In the genomic region with DNA sequence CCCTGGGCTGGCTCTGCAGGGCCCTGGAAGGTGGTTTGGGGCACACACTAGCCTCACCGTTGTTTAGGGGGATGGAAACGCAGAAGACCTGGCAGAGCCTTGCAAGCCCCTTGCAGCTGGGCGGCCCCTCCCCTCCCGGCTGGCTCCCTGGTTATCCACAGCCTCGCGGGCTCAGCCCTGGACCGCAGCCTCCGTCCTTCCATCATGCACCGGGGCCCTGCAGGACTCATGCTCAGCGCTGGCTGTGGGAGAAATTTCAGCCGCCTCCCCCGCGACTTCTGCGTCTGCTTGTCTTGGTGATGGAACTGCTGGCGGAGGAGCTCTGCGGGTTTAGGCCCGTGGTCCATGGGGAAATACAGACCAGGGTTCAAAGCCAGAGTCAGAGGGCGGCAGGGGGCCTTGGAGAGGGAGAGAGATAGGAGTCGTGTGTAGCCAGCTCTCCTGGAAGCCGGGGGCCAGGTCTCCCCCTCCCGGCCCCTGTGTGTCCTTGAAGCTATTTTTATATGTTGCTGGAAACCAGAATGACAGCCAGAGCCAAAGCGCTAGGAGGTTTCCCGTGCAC, we compare ENCODE assay signal across 12 cellular contexts.
DNase-seq lines count a peak whose midpoint lies in the region; ATAC-seq and TF ChIP-seq lines count a peak whose summit lies in the region.
"Had no signal": no experiment of that assay in that cellular context is flagged by ENCODE, and none has a peak within 500 bp of the region (broad histone marks: within the 10 kb centered on the region; RNA-seq: fewer than 3 reads in every experiment).

No MANE protein-coding gene starts in this region.

- intact Hi-C loops in esophagus muscularis mucosa (cut with DNase I) (no loop called here), lower lobe of right lung (cut with DNase I) (no loop called here), left colon (cut with DNase I, micrococcal nuclease) (no loop called here)

- DNase-seq in UCSD-AML1 (lab: John Stamatoyannopoulos, UW; ENCODE audit: unreplicated experiment) (peak; percentile 27), esophagus muscularis mucosa (ENCODE audit: extremely low spot score) (no peak), lower lobe of right lung (peak; percentile 44), GOT3 (lab: John Stamatoyannopoulos, UW) (no peak), SW480 (ENCODE audit: low spot score) (no peak), left colon (no peak), NK-92 (lab: John Stamatoyannopoulos, UW; ENCODE audit: unreplicated experiment) (no peak)
- DNase-seq: activated CD8-positive, alpha-beta memory T cell treated with anti-CD3 and anti-CD28 coated beads, Interleukin-2, amount 50 U/mL, for 48 hours; colonic mucosa; NCI-H1436 treated with DMSO at 0.1 percent for 48 hours; stimulated activated CD4-positive, alpha-beta T cell treated with anti-CD3 and anti-CD28 coated beads, Interleukin-2, amount 100 ng/mL, for 24 hours had no signal

- ATAC-seq in lower lobe of right lung (no peak), left colon (no peak)

- no peaks in the 10 kb centered on the region for H3K27me3 ChIP-seq in esophagus muscularis mucosa
- peaks cover 23% of the 10 kb centered on the region for H3K27me3 ChIP-seq in lower lobe of right lung (ENCODE audit: low read depth)

- H3K9me3 ChIP-seq in esophagus muscularis mucosa (no peaks in the 10 kb centered on the region), lower lobe of right lung (no peaks in the 10 kb centered on the region)
- H3K9me3 ChIP-seq: colonic mucosa had no signal

- no peak for TF ChIP-seq EP300 in esophagus muscularis mucosa (IDR thresholded peaks at IDR 0.05)

- TF ChIP-seq POLR2A in esophagus muscularis mucosa (IDR thresholded peaks at IDR 0.05; ENCODE audit: low read depth), result no peak

- no peaks in the 10 kb centered on the region for H3K36me3 ChIP-seq in esophagus muscularis mucosa
- no peaks in the 10 kb centered on the region for H3K36me3 ChIP-seq in lower lobe of right lung
- H3K36me3 ChIP-seq: colonic mucosa had no signal

- TF ChIP-seq CTCF in esophagus muscularis mucosa (IDR thresholded peaks at IDR 0.05), result no peak
- TF ChIP-seq CTCF in lower lobe of right lung (IDR thresholded peaks at IDR 0.05), result no peak

- H3K4me3 ChIP-seq in esophagus muscularis mucosa, result peak overlapping the region; percentile 34 to 37 (median 36)
- no peak overlapping the region for H3K4me3 ChIP-seq in lower lobe of right lung
- H3K4me3 ChIP-seq: colonic mucosa had no signal

- H3K4me1 ChIP-seq in esophagus muscularis mucosa (peaks cover 23 to 32% (median 29%) of the 10 kb centered on the region in 4 donors), lower lobe of right lung (peaks cover 10% of the 10 kb centered on the region)
- H3K4me1 ChIP-seq: colonic mucosa had no signal

- WGBS in esophagus muscularis mucosa, result 13% methylated on average over 7 of the region's 23 CpGs

- peak overlapping the region; percentile 43 to 62 (median 55) for H3K27ac ChIP-seq in esophagus muscularis mucosa (replicated peaks in 1 of 4)
- H3K27ac ChIP-seq in lower lobe of right lung, result no peak overlapping the region
- peak overlapping the region; percentile 96 for H3K27ac ChIP-seq in temporal lobe (ENCODE audit: low read depth, low read length)
- H3K27ac ChIP-seq: colonic mucosa had no signal

Comparison
In these comparisons a context has a peak if more than half of its experiments do, and no peak if none do; other contexts are left out.
1. DNase-seq: peak in UCSD-AML1 (single experiment) and lower lobe of right lung (single experiment); none in esophagus muscularis mucosa (single experiment), GOT3 (single experiment), SW480 (single experiment), left colon (0 of 2) and NK-92 (single experiment).